In genomic region chr19:58209577-58209976, GRCh38 we compare ENCODE assay signal across 18 cellular contexts.
"Had no signal": no experiment of that assay in that cellular context is flagged by ENCODE, and none has a peak within 500 bp of the region (broad histone marks: within the 10 kb centered on the region; RNA-seq: fewer than 3 reads in every experiment).

No MANE protein-coding gene starts in this region.

- H3K27me3 Mint-ChIP-seq: effector memory CD8-positive, alpha-beta T cell had no signal

- H3K79me2 ChIP-seq: hepatocyte had no signal

- H3K4me1 Mint-ChIP-seq: neural crest cell had no signal

- H3K36me3 ChIP-seq: uterus had no signal

- H3K27ac ChIP-seq: foreskin keratinocyte, hepatocyte, right atrium auricular region, sigmoid colon, tibial artery, upper lobe of left lung, uterus had no signal

- H3K27me3 ChIP-seq: foreskin keratinocyte, hepatocyte, right atrium auricular region, sigmoid colon, tibial artery, upper lobe of left lung, uterus had no signal

- H3K4me3 Mint-ChIP-seq: effector memory CD8-positive, alpha-beta T cell; natural killer cell; neural crest cell had no signal

- ATAC-seq: effector memory CD8-positive, alpha-beta T cell; foreskin keratinocyte; left colon; left ventricle myocardium superior; natural killer cell had no signal

- H3K4me3 ChIP-seq: hepatocyte, right atrium auricular region, sigmoid colon, tibial artery, upper lobe of left lung, uterus had no signal

- H2AFZ ChIP-seq: hepatocyte had no signal

- H3K4me1 ChIP-seq: foreskin keratinocyte, right atrium auricular region, sigmoid colon, tibial artery, upper lobe of left lung, uterus had no signal

- DNase-seq: effector memory CD8-positive, alpha-beta T cell; foreskin keratinocyte; head of caudate nucleus; left colon; left ventricle myocardium superior; mesendoderm; natural killer cell; posterior cingulate gyrus; sigmoid colon; small intestine; stimulated activated CD4-positive, alpha-beta T cell treated with anti-CD3 and anti-CD28 coated beads, Interleukin-12 subunit alpha, Interleukin-12 subunit beta, amount 100 ng/mL, for 4 hours; stimulated activated naive CD4-positive, alpha-beta T cell treated with Interleukin-2 at 50 U/mL for 16 hours; tibial artery; uterus had no signal

- H3K4me2 ChIP-seq: hepatocyte had no signal

- H3K27ac Mint-ChIP-seq: natural killer cell had no signal

- FAIRE-seq: small intestine had no signal
